ENCODE assay signal across 30 cellular contexts in genomic region chr13:111638233-111638632, GRCh38.
"Had no signal": no experiment of that assay in that cellular context is flagged by ENCODE, and none has a peak within 500 bp of the region (broad histone marks: within the 10 kb centered on the region; RNA-seq: fewer than 3 reads in every experiment).

No MANE protein-coding gene starts in this region.

- H3K9me3 Mint-ChIP-seq: natural killer cell; nephron; neural crest cell; stimulated activated effector memory CD8-positive, alpha-beta T cell treated with anti-CD3 and anti-CD28 coated beads, Interleukin-12 subunit alpha, Interleukin-12 subunit beta, amount 100 ng/mL, for 72 hours; stimulated activated naive CD8-positive, alpha-beta T cell treated with anti-CD3 and anti-CD28 coated beads, Interleukin-15, Interleukin-2, amounts not matched to agents 100 ng/mL and 50 ng/mL, for 24 hours had no signal

- H3K4me1 Mint-ChIP-seq: natural killer cell; nephron; stimulated activated effector memory CD8-positive, alpha-beta T cell treated with anti-CD3 and anti-CD28 coated beads, Interleukin-12 subunit alpha, Interleukin-12 subunit beta, amount 100 ng/mL, for 72 hours; stimulated activated naive B cell treated with anti-CD40 and anti-IgM and Interleukin-4, amounts not matched to agents 10 μg/mL and 1 μg/mL and 100 μg/mL, for 72 hours had no signal

- H3K4me3 Mint-ChIP-seq: naive thymus-derived CD4-positive, alpha-beta T cell; natural killer cell; nephron; neural crest cell; stimulated activated effector memory CD8-positive, alpha-beta T cell treated with anti-CD3 and anti-CD28 coated beads, Interleukin-12 subunit alpha, Interleukin-12 subunit beta, amount 100 ng/mL, for 72 hours; stimulated activated naive B cell treated with anti-CD40 and anti-IgM and Interleukin-4, amounts not matched to agents 10 μg/mL and 1 μg/mL and 100 μg/mL, for 72 hours; stimulated activated naive CD8-positive, alpha-beta T cell treated with anti-CD3 and anti-CD28 coated beads, Interleukin-15, Interleukin-2, amounts not matched to agents 100 ng/mL and 50 ng/mL, for 24 hours had no signal

- ATAC-seq: naive thymus-derived CD4-positive, alpha-beta T cell; natural killer cell; psoas muscle; right cardiac atrium; right lobe of liver; stimulated activated effector memory CD8-positive, alpha-beta T cell treated with anti-CD3 and anti-CD28 coated beads, Interleukin-12 subunit alpha, Interleukin-12 subunit beta, amount 100 ng/mL, for 72 hours; stimulated activated naive B cell treated with anti-CD40 and anti-IgM and Interleukin-4, amounts not matched to agents 10 μg/mL and 1 μg/mL and 100 μg/mL, for 72 hours had no signal

- H3K36me3 Mint-ChIP-seq: naive thymus-derived CD4-positive, alpha-beta T cell; natural killer cell; stimulated activated effector memory CD8-positive, alpha-beta T cell treated with anti-CD3 and anti-CD28 coated beads, Interleukin-12 subunit alpha, Interleukin-12 subunit beta, amount 100 ng/mL, for 72 hours; stimulated activated naive B cell treated with anti-CD40 and anti-IgM and Interleukin-4, amounts not matched to agents 10 μg/mL and 1 μg/mL and 100 μg/mL, for 72 hours had no signal

- H3K9ac ChIP-seq: parathyroid adenoma had no signal

- H3K27me3 ChIP-seq: neutrophil, ovary, right lobe of liver, stomach, thyroid gland, tibial nerve, upper lobe of left lung, vagina had no signal

- H3K27ac ChIP-seq: neutrophil, ovary, parathyroid adenoma, psoas muscle, right lobe of liver, sigmoid colon, stomach, thoracic aorta, thyroid gland, tibial nerve, upper lobe of left lung, vagina had no signal

- H3K4me1 ChIP-seq: parathyroid adenoma, psoas muscle, right lobe of liver, sigmoid colon, stomach, thyroid gland, tibial nerve, upper lobe of left lung, vagina had no signal

- DNase-seq: naive thymus-derived CD4-positive, alpha-beta T cell; natural killer cell; nucleus accumbens; ovary; posterior cingulate gyrus; psoas muscle; right cardiac atrium; sigmoid colon; small intestine; stimulated activated CD4-positive, alpha-beta T cell treated with anti-CD3 and anti-CD28 coated beads, Interleukin-15, amount 100 ng/mL, for 24 hours; stimulated activated CD4-positive, alpha-beta T cell treated with anti-CD3 and anti-CD28 coated beads, Interleukin-2, amount 100 ng/mL, for 24 hours; stimulated activated CD4-positive, alpha-beta T cell treated with anti-CD3 and anti-CD28 coated beads, Interleukin-2, amount 100 ng/mL, for 48 hours; stimulated activated CD4-positive, alpha-beta T cell treated with anti-CD3 and anti-CD28 coated beads, Interleukin-4, amount 100 ng/mL, for 24 hours; stimulated activated naive B cell treated with anti-CD40 and anti-IgM and Interleukin-4, amounts not matched to agents 10 μg/mL and 1 μg/mL and 100 μg/mL, for 72 hours; stimulated activated naive CD4-positive, alpha-beta T cell treated with Interleukin-2 at 50 U/mL for 16 hours; stomach; thyroid gland; trophoblast cell; upper lobe of left lung had no signal

- H3K27me3 Mint-ChIP-seq: stimulated activated naive B cell treated with anti-CD40 and anti-IgM and Interleukin-4, amounts not matched to agents 10 μg/mL and 1 μg/mL and 100 μg/mL, for 72 hours; stimulated activated naive CD8-positive, alpha-beta T cell treated with anti-CD3 and anti-CD28 coated beads, Interleukin-15, Interleukin-2, amounts not matched to agents 100 ng/mL and 50 ng/mL, for 24 hours had no signal

- H3K27ac Mint-ChIP-seq: naive thymus-derived CD4-positive, alpha-beta T cell; natural killer cell; nephron; progenitor cell of endocrine pancreas; stimulated activated effector memory CD8-positive, alpha-beta T cell treated with anti-CD3 and anti-CD28 coated beads, Interleukin-12 subunit alpha, Interleukin-12 subunit beta, amount 100 ng/mL, for 72 hours; stimulated activated naive B cell treated with anti-CD40 and anti-IgM and Interleukin-4, amounts not matched to agents 10 μg/mL and 1 μg/mL and 100 μg/mL, for 72 hours; stimulated activated naive CD8-positive, alpha-beta T cell treated with anti-CD3 and anti-CD28 coated beads, Interleukin-15, Interleukin-2, amounts not matched to agents 100 ng/mL and 50 ng/mL, for 24 hours had no signal

- H3K79me2 ChIP-seq: parathyroid adenoma had no signal

- H3K9me3 ChIP-seq: neutrophil, ovary, psoas muscle, right lobe of liver, sigmoid colon, stomach, thoracic aorta, thyroid gland, tibial nerve, upper lobe of left lung, vagina had no signal

- H2AFZ ChIP-seq: parathyroid adenoma had no signal
